22 cellular contexts compared by ENCODE assay signal in the genomic region with DNA sequence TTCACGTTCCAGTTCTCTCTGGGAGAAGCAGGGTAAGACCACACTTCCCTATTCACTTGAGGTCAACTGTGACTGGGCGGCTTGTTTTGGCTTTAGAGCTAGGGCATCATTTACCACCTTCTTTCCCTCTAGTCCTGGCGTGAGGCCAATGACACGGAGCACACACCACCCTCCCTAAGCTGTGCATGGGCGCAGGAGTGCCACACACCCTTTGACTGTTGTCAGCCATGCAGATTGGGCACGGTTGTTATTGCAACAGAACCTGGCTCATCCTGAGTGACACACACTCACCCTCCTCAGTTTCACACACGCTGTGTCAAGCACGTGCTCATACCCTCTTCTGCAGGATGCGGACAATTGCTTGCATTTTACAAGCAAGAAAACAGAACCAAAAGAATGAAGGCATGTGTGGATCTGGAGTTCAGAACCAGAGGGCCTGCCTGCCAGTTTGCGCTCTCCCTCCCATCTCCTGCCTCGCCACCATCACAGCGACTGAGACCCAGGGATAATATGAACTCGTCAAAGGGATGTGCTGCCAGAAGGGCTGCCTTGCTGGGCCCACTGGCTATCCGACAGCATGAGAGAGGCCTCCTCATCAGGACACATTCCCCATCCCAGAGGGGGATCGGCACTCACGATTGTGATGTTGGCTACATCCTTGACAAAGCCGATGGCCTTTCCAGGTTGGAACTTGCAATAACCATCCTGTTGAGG. TPM values are rescaled to one million over a fixed set of nuclear protein-coding genes. Genes with fewer than 3 reads are reported as not detected.
DNase-seq lines count a peak whose midpoint lies in the region; ATAC-seq, FAIRE-seq and TF ChIP-seq lines count a peak whose summit lies in the region.
"Had no signal": no experiment of that assay in that cellular context is flagged by ENCODE, and none has a peak within 500 bp of the region (broad histone marks: within the 10 kb centered on the region; RNA-seq: fewer than 3 reads in every experiment).

No MANE protein-coding gene starts in this region.

- H3K4me3 ChIP-seq in HepG2 (replicated peaks in 1 of 3; ENCODE audit: insufficient read depth in 1 of 3, low read depth in 2 of 3, low read length in 3 of 3), result no peak overlapping the region
- H3K4me3 ChIP-seq: neural progenitor cell, stomach, uterus had no signal

- peaks cover 34 to 77% of the 10 kb centered on the region in 2 experiments; a peak in 4 of 5 replicates for H3K36me3 ChIP-seq in HepG2 (replicated peaks in 1 of 2; ENCODE audit: control insufficient read depth in 1 of 2, insufficient read depth in 2 of 2, low read length in 2 of 2)
- H3K36me3 ChIP-seq: neural progenitor cell, uterus had no signal

- H3K27ac Mint-ChIP-seq in activated naive CD4-positive, alpha-beta T cell treated with anti-CD3 and anti-CD28 coated beads, Interleukin-2, amount 50 U/mL, for 72 hours, result peak overlapping the region; percentile 2 to 30
- H3K27ac Mint-ChIP-seq: activated CD4-positive, alpha-beta memory T cell treated with anti-CD3 and anti-CD28 coated beads for 36 hours; neural progenitor cell had no signal

- H3K27me3 ChIP-seq in HepG2 (ENCODE audit: control insufficient read depth in 1 of 2, insufficient read depth in 2 of 2, low read length in 2 of 2), result no peaks in the 10 kb centered on the region
- H3K27me3 ChIP-seq: neural progenitor cell, stomach, uterus had no signal

- no peak for ATAC-seq in activated naive CD4-positive, alpha-beta T cell treated with anti-CD3 and anti-CD28 coated beads, Interleukin-2, amount 50 U/mL, for 72 hours
- ATAC-seq in HepG2 (no peak), HG02938 (IDR thresholded peaks at IDR 0.05; ENCODE audit: unreplicated experiment) (no peak), HG03095 (IDR thresholded peaks at IDR 0.05; ENCODE audit: unreplicated experiment) (no peak)

- intact Hi-C loops in HepG2 (cut with micrococcal nuclease; ENCODE audit: unreplicated experiment), result no loop called here

- FAIRE-seq in HepG2 (lab: Jason Lieb, UNC) (no peak), H54 (lab: Jason Lieb, UNC) (no peak)
- FAIRE-seq: GM19239, RCC 7860 had no signal

- no peaks in the 10 kb centered on the region for H4K20me1 ChIP-seq in HepG2 (ENCODE audit: insufficient read depth, low read length)

- no peak for DNase-seq in activated naive CD4-positive, alpha-beta T cell treated with anti-CD3 and anti-CD28 coated beads, Interleukin-2, amount 50 U/mL, for 72 hours (ENCODE audit: low spot score in 2 of 2)
- no peak for DNase-seq in activated naive CD4-positive, alpha-beta T cell treated with anti-CD3 and anti-CD28 coated beads, Interleukin-2, amount 50 U/mL, for 16 hours
- no peak for DNase-seq in HepG2 (ENCODE audit: low spot score)
- DNase-seq in central memory CD4-positive, alpha-beta T cell, result no peak
- no peak for DNase-seq in H54 (ENCODE audit: insufficient read length, low spot score)
- DNase-seq: activated CD4-positive, alpha-beta memory T cell treated with anti-CD3 and anti-CD28 coated beads for 36 hours; activated T-cell treated with anti-CD3 and anti-CD28 coated beads, Interleukin-2, amount 50 U/mL, for 48 hours; DND-41; effector memory CD4-positive, alpha-beta T cell; hypothalamus; mesendoderm; NCI-H2029; NCI-H526; stimulated activated CD4-positive, alpha-beta T cell treated with anti-CD3 and anti-CD28 coated beads, Interleukin-15, amount 100 ng/mL, for 24 hours; stomach; uterus had no signal

- 97% methylated on average over 15 of the region's 17 CpGs for WGBS in HepG2 (ENCODE audit: low lambda C conversion rate)

- no peak overlapping the region for H3K4me2 ChIP-seq in HepG2 (ENCODE audit: low read depth, low read length)
- H3K4me2 ChIP-seq: neural progenitor cell had no signal

- BruUV-seq in HepG2 (replicated peaks; lab: Mats Ljungman, UMichigan), result no TSS peak

- POLR2A ChIA-PET in HepG2 (lab: Yijun Ruan, JAX), result no interaction called here

- H3K9ac ChIP-seq in HepG2 (ENCODE audit: insufficient read depth, low read depth, low read length), result no peak overlapping the region
- H3K9ac ChIP-seq: neural progenitor cell had no signal

- TF ChIP-seq POLR2A in HepG2 (IDR thresholded peaks at IDR 0.05; ENCODE audit: insufficient read depth in 1 of 2, low read depth in 2 of 2, low read length in 2 of 2), result no peak
- TF ChIP-seq POLR2A in H54 (IDR thresholded peaks at IDR 0.05; ENCODE audit: low read depth, low read length), result no peak

- TF ChIP-seq RAD21 in HepG2 (CRISPR knock-in tag; IDR thresholded peaks at IDR 0.05), result no peak

- no peaks in the 10 kb centered on the region for H3K9me3 Mint-ChIP-seq in activated naive CD4-positive, alpha-beta T cell treated with anti-CD3 and anti-CD28 coated beads, Interleukin-2, amount 50 U/mL, for 72 hours
- H3K9me3 Mint-ChIP-seq: activated CD4-positive, alpha-beta memory T cell treated with anti-CD3 and anti-CD28 coated beads for 36 hours; neural progenitor cell had no signal

- H2AFZ ChIP-seq in HepG2 (ENCODE audit: low read length), result no peak overlapping the region
- H2AFZ ChIP-seq: neural progenitor cell had no signal

- TF ChIP-seq CTCF in VCaP (conservative IDR thresholded peaks at IDR 0.05) (no peak), HepG2 (CRISPR knock-in tag; IDR thresholded peaks at IDR 0.05) (no peak)

- CTCF ChIA-PET in HepG2 (lab: Yijun Ruan, JAX; ENCODE audit: low intra/inter-chr PET ratio, low total read pairs), result no interaction called here

- H3K79me2 ChIP-seq in HepG2 (ENCODE audit: insufficient read depth, low read length), result no peaks in the 10 kb centered on the region

- H3K36me3 Mint-ChIP-seq in activated naive CD4-positive, alpha-beta T cell treated with anti-CD3 and anti-CD28 coated beads, Interleukin-2, amount 50 U/mL, for 72 hours, result no peaks in the 10 kb centered on the region

- in situ Hi-C loops in HepG2 (cut with HindIII; ENCODE audit: extremely low pct_ligation_motif_present, low pct_unique_long_range_greater_than_20kb), result no loop called here

- H3K9me3 ChIP-seq in HepG2 (ENCODE audit: low read length), result no peaks in the 10 kb centered on the region
- H3K9me3 ChIP-seq: stomach, uterus had no signal

- H3K27ac ChIP-seq in VCaP (peak overlapping the region; percentile 3; the same call in 1 of the 2 replicates), HepG2 (ENCODE audit: extremely low read length, insufficient read depth, low read length) (no peak overlapping the region)
- H3K27ac ChIP-seq: neural progenitor cell, stomach, uterus had no signal

- H3K4me1 ChIP-seq in HepG2 (ENCODE audit: insufficient read depth, low read length), result no peaks in the 10 kb centered on the region
- H3K4me1 ChIP-seq: neural progenitor cell, uterus had no signal

- TF ChIP-seq EP300 in HepG2 (IDR thresholded peaks at IDR 0.05; ENCODE audit: low read depth in 2 of 2, low read length in 2 of 2), result no peak
- TF ChIP-seq EP300 in HepG2 (CRISPR knock-in tag; IDR thresholded peaks at IDR 0.05; ENCODE audit: borderline replicate concordance), result no peak

RNA-seq across cellular contexts. Expression of a gene that starts 17.6 kb away (rescaled TPM):
- 10 to 100 TPM in 1 of 2 donors, 1 to 10 TPM in 1; 8.4 to 11.1 TPM for total RNA-seq in activated naive CD4-positive, alpha-beta T cell treated with anti-CD3 and anti-CD28 coated beads, Interleukin-2, amount 50 U/mL, for 72 hours
- 145 and 265 TPM in 2 replicates for total RNA-seq in HepG2 (2016; rRNA removed; fragmentation: Illumina TruSeq; extraction: Trizol)
- 38.3 and 41.8 TPM in 2 replicates for total RNA-seq in HepG2 (2016; cell fraction: cytosol; rRNA removed; fragmentation: Illumina TruSeq; extraction: Trizol; ENCODE audit: low read depth)
- total RNA-seq in HepG2 (2016; cell fraction: insoluble cytoplasmic fraction; rRNA removed; fragmentation: Illumina TruSeq; extraction: Trizol), result 147 and 263 TPM in 2 replicates
- 76.7 and 76.8 TPM in 2 replicates for total RNA-seq in HepG2 (2016; cell fraction: membrane; rRNA removed; fragmentation: Illumina TruSeq; extraction: Trizol)
- total RNA-seq in HepG2 (2016; cell fraction: nucleus; rRNA removed; fragmentation: Illumina TruSeq; extraction: Trizol), result 192 and 212 TPM in 2 replicates
- 653 and 707 TPM in 2 replicates for polyA plus RNA-seq in HepG2 (2011; rRNA removed)
- 619 and 690 TPM in 2 replicates for polyA plus RNA-seq in HepG2 (2011; cell fraction: cytosol; rRNA removed)
- 438 and 468 TPM in 2 replicates for polyA plus RNA-seq in HepG2 (2011; cell fraction: nucleus; rRNA removed)
- polyA plus RNA-seq in HepG2 (2012), result 370 and 429 TPM in 2 replicates
- polyA plus RNA-seq in HepG2 (2016; cell fraction: cytosol; fragmentation: Illumina TruSeq; extraction: Trizol; ENCODE audit: low read depth), result 85.5 and 99.3 TPM in 2 replicates
- polyA plus RNA-seq in HepG2 (2016; cell fraction: insoluble cytoplasmic fraction; fragmentation: Illumina TruSeq; extraction: Trizol; ENCODE audit: low read depth), result 143 and 146 TPM in 2 replicates
- 90.8 and 95.9 TPM in 2 replicates for polyA plus RNA-seq in HepG2 (2016; cell fraction: membrane; fragmentation: Illumina TruSeq; extraction: Trizol; ENCODE audit: low read depth)
- 337 and 346 TPM in 2 replicates for polyA plus RNA-seq in HepG2 (2016; cell fraction: nucleus; fragmentation: Illumina TruSeq; extraction: Trizol; ENCODE audit: insufficient read depth, low read depth)
- polyA minus RNA-seq in HepG2 (2011; rRNA and poly(A)+ RNA removed; ENCODE audit: low replicate concordance), result 0.44 and 261 TPM in 2 replicates
- polyA minus RNA-seq in HepG2 (2011; cell fraction: cytosol; rRNA and poly(A)+ RNA removed), result 172 and 190 TPM in 2 replicates
- polyA minus RNA-seq in HepG2 (2011; cell fraction: nucleus; rRNA and poly(A)+ RNA removed), result 126 and 165 TPM in 2 replicates

RNA-seq across cellular contexts. Expression of a gene that starts 54.5 kb away (rescaled TPM):
- 100 to 1,000 TPM; 239 to 287 TPM for total RNA-seq in activated naive CD4-positive, alpha-beta T cell treated with anti-CD3 and anti-CD28 coated beads, Interleukin-2, amount 50 U/mL, for 72 hours
- 218 and 361 TPM in 2 replicates for total RNA-seq in HepG2 (2016; rRNA removed; fragmentation: Illumina TruSeq; extraction: Trizol)
- total RNA-seq in HepG2 (2016; cell fraction: cytosol; rRNA removed; fragmentation: Illumina TruSeq; extraction: Trizol; ENCODE audit: low read depth), result 66.4 and 72.5 TPM in 2 replicates
- total RNA-seq in HepG2 (2016; cell fraction: insoluble cytoplasmic fraction; rRNA removed; fragmentation: Illumina TruSeq; extraction: Trizol), result 223 and 347 TPM in 2 replicates
- total RNA-seq in HepG2 (2016; cell fraction: membrane; rRNA removed; fragmentation: Illumina TruSeq; extraction: Trizol), result 116 and 131 TPM in 2 replicates
- 154 and 168 TPM in 2 replicates for total RNA-seq in HepG2 (2016; cell fraction: nucleus; rRNA removed; fragmentation: Illumina TruSeq; extraction: Trizol)
- 182 and 219 TPM in 2 replicates for polyA plus RNA-seq in HepG2 (2011; rRNA removed)
- 86.8 and 139 TPM in 2 replicates for polyA plus RNA-seq in HepG2 (2011; cell fraction: cytosol; rRNA removed)
- 33.5 and 47.3 TPM in 2 replicates for polyA plus RNA-seq in HepG2 (2011; cell fraction: nucleus; rRNA removed)
- polyA plus RNA-seq in HepG2 (2012), result 278 and 287 TPM in 2 replicates
- 106 and 118 TPM in 2 replicates for polyA plus RNA-seq in HepG2 (2016; cell fraction: cytosol; fragmentation: Illumina TruSeq; extraction: Trizol; ENCODE audit: low read depth)
- 520 and 546 TPM in 2 replicates for polyA plus RNA-seq in HepG2 (2016; cell fraction: insoluble cytoplasmic fraction; fragmentation: Illumina TruSeq; extraction: Trizol; ENCODE audit: low read depth)
- polyA plus RNA-seq in HepG2 (2016; cell fraction: membrane; fragmentation: Illumina TruSeq; extraction: Trizol; ENCODE audit: low read depth), result 179 and 180 TPM in 2 replicates
- 220 and 225 TPM in 2 replicates for polyA plus RNA-seq in HepG2 (2016; cell fraction: nucleus; fragmentation: Illumina TruSeq; extraction: Trizol; ENCODE audit: insufficient read depth, low read depth)
- 31.6 and 63.1 TPM in 2 replicates for polyA minus RNA-seq in HepG2 (2011; rRNA and poly(A)+ RNA removed; ENCODE audit: low replicate concordance)
- 79.8 and 80.8 TPM in 2 replicates for polyA minus RNA-seq in HepG2 (2011; cell fraction: cytosol; rRNA and poly(A)+ RNA removed)
- 155 and 159 TPM in 2 replicates for polyA minus RNA-seq in HepG2 (2011; cell fraction: nucleus; rRNA and poly(A)+ RNA removed)
